ENCODE assay signal across 1 cellular context in the genomic region with DNA sequence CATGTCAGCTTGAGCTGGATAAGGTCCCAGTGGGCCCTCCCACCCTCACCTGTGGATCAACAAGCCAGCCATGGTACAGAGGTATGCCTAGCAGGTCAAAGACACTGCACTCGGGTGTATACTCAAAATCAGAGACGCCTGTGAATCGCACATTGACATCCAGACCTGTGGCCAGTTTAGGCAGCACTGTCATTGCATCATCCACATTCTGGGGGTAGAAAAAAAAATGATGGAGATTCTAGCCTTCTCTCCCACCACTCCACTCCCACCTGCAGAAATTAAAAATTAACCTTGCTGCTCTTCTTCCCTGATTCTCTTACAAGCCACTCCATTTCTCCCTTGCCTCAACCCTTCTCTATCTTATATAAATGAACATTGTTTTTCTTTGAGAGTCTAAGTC.
TF ChIP-seq lines count a peak whose summit lies in the region.

No MANE protein-coding gene starts in this region.

TF ChIP-seq in K562, 482 proteins besides CTCF, POLR2A, EP300 and RAD21:
- TF ChIP-seq TCF7 (IDR thresholded peaks at IDR 0.05; ENCODE audit: borderline replicate concordance) (no peak), ATF4 (CRISPR knock-in tag; IDR thresholded peaks at IDR 0.05) (peak; percentile 37; the same call in 1 of the 2 replicates), TEAD1 (CRISPR knock-in tag; IDR thresholded peaks at IDR 0.05) (no peak), RFX1 (IDR thresholded peaks at IDR 0.05) (no peak), CXXC5 (CRISPR knock-in tag; IDR thresholded peaks at IDR 0.05) (no peak), GTF2E2 (tag; IDR thresholded peaks at IDR 0.05) (peak; percentile 37; the same call in 1 of the 2 replicates), CEBPG (CRISPR knock-in tag; IDR thresholded peaks at IDR 0.05) (peak; percentile 85), CEBPG (tag; conservative IDR thresholded peaks at IDR 0.05 in 1 of 2, IDR thresholded peaks at IDR 0.05 in 1 of 2) (peak; percentile 84 to 92), SREBF1 (IDR thresholded peaks at IDR 0.05; ENCODE audit: borderline replicate concordance, low read depth, low read length) (no peak), ATF7 (IDR thresholded peaks at IDR 0.05) (peak; percentile 43; the same call in 1 of the 2 replicates), PPARD (CRISPR knock-in tag; IDR thresholded peaks at IDR 0.05) (no peak), ZSCAN32 (CRISPR knock-in tag; IDR thresholded peaks at IDR 0.05) (0 out of 2 replicates have a peak, but pooled peaks have one; percentile 10), ZNF398 (CRISPR knock-in tag; IDR thresholded peaks at IDR 0.05) (no peak), JUND (IDR thresholded peaks at IDR 0.05; ENCODE audit: borderline replicate concordance, low read depth, low read length) (peak; percentile 55), JUND (tag; IDR thresholded peaks at IDR 0.05; ENCODE audit: borderline replicate concordance, low read depth, low read length) (no peak), NR3C1 (CRISPR knock-in tag; IDR thresholded peaks at IDR 0.05) (no peak), POLR2H (tag; IDR thresholded peaks at IDR 0.05; ENCODE audit: low read depth) (no peak), ZNF384 (IDR thresholded peaks at IDR 0.05; ENCODE audit: low read depth, low read length) (0 out of 2 replicates have a peak, but pooled peaks have one; percentile 48), ZNF436 (CRISPR knock-in tag; IDR thresholded peaks at IDR 0.05) (no peak), CEBPB (tag; IDR thresholded peaks at IDR 0.05) (peak; percentile 59; the same call in 1 of the 2 replicates), ZNF785 (CRISPR knock-in tag; IDR thresholded peaks at IDR 0.05) (no peak), ATF3 (IDR thresholded peaks at IDR 0.05) (peak; percentile 94), ATF3 (CRISPR knock-in tag; conservative IDR thresholded peaks at IDR 0.05) (no peak), MYC (IDR thresholded peaks at IDR 0.05; ENCODE audit: low read depth, low read length) (0 out of 2 replicates have a peak, but pooled peaks have one; percentile 12), MYC (CRISPR knock-in tag; IDR thresholded peaks at IDR 0.05; ENCODE audit: borderline replicate concordance, low read depth) (no peak), NFIC (IDR thresholded peaks at IDR 0.05) (no peak), ETV1 (tag; conservative IDR thresholded peaks at IDR 0.05; ENCODE audit: low read depth) (no peak), ZEB2 (IDR thresholded peaks at IDR 0.05) (no peak), BRF2 (IDR thresholded peaks at IDR 0.05; ENCODE audit: borderline replicate concordance, insufficient read depth, insufficient read length) (no peak), OTX1 (CRISPR knock-in tag; IDR thresholded peaks at IDR 0.05) (no peak), CBFB (CRISPR knock-in tag; IDR thresholded peaks at IDR 0.05) (no peak), RCOR1 (IDR thresholded peaks at IDR 0.05; ENCODE audit: borderline replicate concordance in 1 of 2, low read depth in 2 of 2, low read length in 2 of 2) (0 out of 4 replicates have a peak, but pooled peaks of 1 of the 2 experiments have one; percentile 10), ZNF561 (CRISPR knock-in tag; conservative IDR thresholded peaks at IDR 0.05) (no peak)
- TF ChIP-seq, protein P1, sequence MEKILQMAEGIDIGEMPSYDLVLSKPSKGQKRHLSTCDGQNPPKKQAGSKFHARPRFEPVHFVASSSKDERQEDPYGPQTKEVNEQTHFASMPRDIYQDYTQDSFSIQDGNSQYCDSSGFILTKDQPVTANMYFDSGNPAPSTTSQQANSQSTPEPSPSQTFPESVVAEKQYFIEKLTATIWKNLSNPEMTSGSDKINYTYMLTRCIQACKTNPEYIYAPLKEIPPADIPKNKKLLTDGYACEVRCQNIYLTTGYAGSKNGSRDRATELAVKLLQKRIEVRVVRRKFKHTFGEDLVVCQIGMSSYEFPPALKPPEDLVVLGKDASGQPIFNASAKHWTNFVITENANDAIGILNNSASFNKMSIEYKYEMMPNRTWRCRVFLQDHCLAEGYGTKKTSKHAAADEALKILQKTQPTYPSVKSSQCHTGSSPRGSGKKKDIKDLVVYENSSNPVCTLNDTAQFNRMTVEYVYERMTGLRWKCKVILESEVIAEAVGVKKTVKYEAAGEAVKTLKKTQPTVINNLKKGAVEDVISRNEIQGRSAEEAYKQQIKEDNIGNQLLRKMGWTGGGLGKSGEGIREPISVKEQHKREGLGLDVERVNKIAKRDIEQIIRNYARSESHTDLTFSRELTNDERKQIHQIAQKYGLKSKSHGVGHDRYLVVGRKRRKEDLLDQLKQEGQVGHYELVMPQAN (IDR thresholded peaks at IDR 0.05; ENCODE audit: borderline replicate concordance), result no peak
- TF ChIP-seq, protein P2, sequence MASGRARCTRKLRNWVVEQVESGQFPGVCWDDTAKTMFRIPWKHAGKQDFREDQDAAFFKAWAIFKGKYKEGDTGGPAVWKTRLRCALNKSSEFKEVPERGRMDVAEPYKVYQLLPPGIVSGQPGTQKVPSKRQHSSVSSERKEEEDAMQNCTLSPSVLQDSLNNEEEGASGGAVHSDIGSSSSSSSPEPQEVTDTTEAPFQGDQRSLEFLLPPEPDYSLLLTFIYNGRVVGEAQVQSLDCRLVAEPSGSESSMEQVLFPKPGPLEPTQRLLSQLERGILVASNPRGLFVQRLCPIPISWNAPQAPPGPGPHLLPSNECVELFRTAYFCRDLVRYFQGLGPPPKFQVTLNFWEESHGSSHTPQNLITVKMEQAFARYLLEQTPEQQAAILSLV (tag; IDR thresholded peaks at IDR 0.05), result peak; percentile 94
- TF ChIP-seq, protein P3, sequence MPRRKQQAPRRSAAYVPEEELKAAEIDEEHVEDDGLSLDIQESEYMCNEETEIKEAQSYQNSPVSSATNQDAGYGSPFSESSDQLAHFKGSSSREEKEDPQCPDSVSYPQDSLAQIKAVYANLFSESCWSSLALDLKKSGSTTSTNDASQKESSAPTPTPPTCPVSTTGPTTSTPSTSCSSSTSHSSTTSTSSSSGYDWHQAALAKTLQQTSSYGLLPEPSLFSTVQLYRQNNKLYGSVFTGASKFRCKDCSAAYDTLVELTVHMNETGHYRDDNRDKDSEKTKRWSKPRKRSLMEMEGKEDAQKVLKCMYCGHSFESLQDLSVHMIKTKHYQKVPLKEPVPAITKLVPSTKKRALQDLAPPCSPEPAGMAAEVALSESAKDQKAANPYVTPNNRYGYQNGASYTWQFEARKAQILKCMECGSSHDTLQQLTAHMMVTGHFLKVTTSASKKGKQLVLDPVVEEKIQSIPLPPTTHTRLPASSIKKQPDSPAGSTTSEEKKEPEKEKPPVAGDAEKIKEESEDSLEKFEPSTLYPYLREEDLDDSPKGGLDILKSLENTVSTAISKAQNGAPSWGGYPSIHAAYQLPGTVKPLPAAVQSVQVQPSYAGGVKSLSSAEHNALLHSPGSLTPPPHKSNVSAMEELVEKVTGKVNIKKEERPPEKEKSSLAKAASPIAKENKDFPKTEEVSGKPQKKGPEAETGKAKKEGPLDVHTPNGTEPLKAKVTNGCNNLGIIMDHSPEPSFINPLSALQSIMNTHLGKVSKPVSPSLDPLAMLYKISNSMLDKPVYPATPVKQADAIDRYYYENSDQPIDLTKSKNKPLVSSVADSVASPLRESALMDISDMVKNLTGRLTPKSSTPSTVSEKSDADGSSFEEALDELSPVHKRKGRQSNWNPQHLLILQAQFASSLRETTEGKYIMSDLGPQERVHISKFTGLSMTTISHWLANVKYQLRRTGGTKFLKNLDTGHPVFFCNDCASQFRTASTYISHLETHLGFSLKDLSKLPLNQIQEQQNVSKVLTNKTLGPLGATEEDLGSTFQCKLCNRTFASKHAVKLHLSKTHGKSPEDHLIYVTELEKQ (CRISPR knock-in tag; IDR thresholded peaks at IDR 0.05), result no peak
- TF ChIP-seq, protein P4, sequence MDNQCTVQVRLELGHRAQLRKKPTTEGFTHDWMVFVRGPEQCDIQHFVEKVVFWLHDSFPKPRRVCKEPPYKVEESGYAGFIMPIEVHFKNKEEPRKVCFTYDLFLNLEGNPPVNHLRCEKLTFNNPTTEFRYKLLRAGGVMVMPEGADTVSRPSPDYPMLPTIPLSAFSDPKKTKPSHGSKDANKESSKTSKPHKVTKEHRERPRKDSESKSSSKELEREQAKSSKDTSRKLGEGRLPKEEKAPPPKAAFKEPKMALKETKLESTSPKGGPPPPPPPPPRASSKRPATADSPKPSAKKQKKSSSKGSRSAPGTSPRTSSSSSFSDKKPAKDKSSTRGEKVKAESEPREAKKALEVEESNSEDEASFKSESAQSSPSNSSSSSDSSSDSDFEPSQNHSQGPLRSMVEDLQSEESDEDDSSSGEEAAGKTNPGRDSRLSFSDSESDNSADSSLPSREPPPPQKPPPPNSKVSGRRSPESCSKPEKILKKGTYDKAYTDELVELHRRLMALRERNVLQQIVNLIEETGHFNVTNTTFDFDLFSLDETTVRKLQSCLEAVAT (IDR thresholded peaks at IDR 0.05), result 0 out of 4 replicates have a peak, but pooled peaks of 1 of the 2 experiments have one; percentile 18
